In the genomic region with DNA sequence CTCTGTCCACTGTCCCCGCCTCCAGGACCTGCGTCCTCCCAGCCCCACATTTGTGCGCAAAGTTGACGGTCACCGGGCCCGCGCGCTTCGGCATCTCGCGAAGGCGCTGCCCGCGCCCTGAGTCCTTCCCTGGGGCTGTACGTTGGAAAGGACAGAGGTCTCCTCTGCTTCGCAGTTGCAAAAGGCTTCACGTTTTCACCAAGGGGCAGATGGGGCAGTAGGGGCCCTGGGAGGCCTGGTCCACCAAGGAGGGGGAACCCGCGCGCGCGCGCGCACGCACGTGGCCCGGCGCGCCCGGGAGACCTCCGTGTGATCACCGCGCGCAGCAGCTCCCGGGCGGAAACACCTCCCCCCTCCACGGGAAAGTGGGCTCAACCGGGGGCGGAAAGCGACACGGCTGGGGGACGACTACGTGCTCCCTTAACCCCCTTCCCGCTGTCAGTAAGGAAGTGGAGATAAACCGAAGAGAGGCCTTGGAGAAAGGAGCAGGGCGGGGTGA, we compare ENCODE assay signal across 9 cellular contexts. TPM values are rescaled to one million over a fixed set of nuclear protein-coding genes. Genes with fewer than 3 reads are reported as not detected.
A peak's percentile ranks its signal among the peaks of the same experiment; 100 is the strongest.
DNase-seq lines count a peak whose midpoint lies in the region; ATAC-seq and TF ChIP-seq lines count a peak whose summit lies in the region.
"Had no signal": no experiment of that assay in that cellular context is flagged by ENCODE, and none has a peak within 500 bp of the region (broad histone marks: within the 10 kb centered on the region; RNA-seq: fewer than 3 reads in every experiment).

No MANE protein-coding gene starts in this region.

- H3K27me3 ChIP-seq in BE2C (no peaks in the 10 kb centered on the region), PC-9 (ENCODE audit: insufficient read depth, low read depth) (no peaks in the 10 kb centered on the region), brain microvascular endothelial cell (replicated peaks) (no peaks in the 10 kb centered on the region), liver (ENCODE audit: control insufficient read depth in 4 of 4, insufficient read depth in 4 of 4, low read length in 3 of 4) (peaks cover 0 to 6% (median 0%) of the 10 kb centered on the region in 4 donors), MG63 (no peaks in the 10 kb centered on the region)

- WGBS in liver, result 4% methylated on average over 46 of the region's 46 CpGs

- no peaks in the 10 kb centered on the region for H4K20me1 ChIP-seq in PC-9 (ENCODE audit: insufficient read depth)

- H3K36me3 ChIP-seq in BE2C (no peaks in the 10 kb centered on the region), PC-9 (ENCODE audit: low read depth) (no peaks in the 10 kb centered on the region), brain microvascular endothelial cell (replicated peaks) (no peaks in the 10 kb centered on the region), liver (ENCODE audit: control insufficient read depth in 4 of 4, insufficient read depth in 3 of 4, low read depth in 1 of 4, low read length in 3 of 4) (no peaks in the 10 kb centered on the region), MG63 (no peaks in the 10 kb centered on the region)

- H3K79me2 ChIP-seq in PC-9 (ENCODE audit: low read depth), result peaks cover 5% of the 10 kb centered on the region; the same call in 1 of the 2 replicates

- H3F3A ChIP-seq in PC-9 (ENCODE audit: insufficient read depth, low read depth), result peaks cover 53% of the 10 kb centered on the region

- TSS peak; percentile 76 for BruUV-seq in PC-9 (replicated peaks; lab: Mats Ljungman, UMichigan)

- no peak for TF ChIP-seq CTCF in BE2C (IDR thresholded peaks at IDR 0.05; ENCODE audit: low read depth, low read length)
- no peak for TF ChIP-seq CTCF in PC-9 (conservative IDR thresholded peaks at IDR 0.05)
- no peak for TF ChIP-seq CTCF in brain microvascular endothelial cell (IDR thresholded peaks at IDR 0.05; ENCODE audit: low read depth, low read length, missing control alignments)
- TF ChIP-seq CTCF in liver (IDR thresholded peaks at IDR 0.05; ENCODE audit: low read depth, low read length, missing input control), result no peak

- DNase-seq in BE2C (no peak), PC-9 (no peak), brain microvascular endothelial cell (no peak), MG63 (no peak)
- DNase-seq in stimulated activated CD4-positive, alpha-beta T cell treated with anti-CD3 and anti-CD28 coated beads, TNF-alpha, amount 100 ng/mL, for 48 hours (ENCODE audit: low read depth in 3 of 3), result peak; percentile 21 to 35 (median 33)

- TF ChIP-seq RAD21 in liver (IDR thresholded peaks at IDR 0.05), result no peak

- no peaks in the 10 kb centered on the region for H3K9me3 ChIP-seq in BE2C
- H3K9me3 ChIP-seq in PC-9 (ENCODE audit: insufficient read depth, low read depth), result no peaks in the 10 kb centered on the region
- no peaks in the 10 kb centered on the region for H3K9me3 ChIP-seq in liver (ENCODE audit: control insufficient read depth in 4 of 4, low read length in 3 of 4)
- no peaks in the 10 kb centered on the region for H3K9me3 ChIP-seq in MG63

- POLR2A ChIA-PET in PC-9 (lab: Charles Lee; ENCODE audit: unreplicated experiment), result interaction anchor here (0.6 to 2.3 kb wide), 5 partner anchors 32 to 94 kb away, joined by 3 to 22 read pairs (median 5); partner anchors contain the start of gene PTMA

- intact Hi-C loops in PC-9 (cut with micrococcal nuclease; ENCODE audit: unreplicated experiment), result loop anchor here (1.0 to 5.0 kb wide), 3 partner anchors 28 to 238 kb away; no protein-coding TSS in a partner anchor

- CTCF ChIA-PET in PC-9 (lab: Charles Lee), result interaction anchor here (1.3 kb wide), 1 partner anchor 34 kb away, joined by 3 read pairs; no protein-coding TSS in a partner anchor

- in situ Hi-C loops in brain microvascular endothelial cell (cut with HindIII; ENCODE audit: low pct_ligation_motif_present, low sequenced_read_pairs), result no loop called here

- peak overlapping the region; percentile 98 for H3K4me2 ChIP-seq in PC-9

- H3K27ac ChIP-seq in PC-9, result peak overlapping the region; percentile 98
- H3K27ac ChIP-seq in brain microvascular endothelial cell, result peak overlapping the region; percentile 62
- peak overlapping the region; percentile 85 to 90 for H3K27ac ChIP-seq in liver (ENCODE audit: low read depth in 1 of 2, low read length in 2 of 2)

- no peak overlapping the region for H3K9ac ChIP-seq in liver (ENCODE audit: low read depth in 1 of 2, low read length in 2 of 2)

- H3K9me2 ChIP-seq in PC-9 (ENCODE audit: insufficient read depth), result no peaks in the 10 kb centered on the region

- peak overlapping the region; percentile 52 for H3K4me3 ChIP-seq in BE2C (ENCODE audit: low read depth, low read length)
- H3K4me3 ChIP-seq in PC-9, result peak overlapping the region; percentile 92
- H3K4me3 ChIP-seq in brain microvascular endothelial cell (ENCODE audit: low read depth, low read length), result peak overlapping the region; percentile 51
- peak overlapping the region in 1 of 3 donors; percentile 38 for H3K4me3 ChIP-seq in liver (ENCODE audit: low read depth in 1 of 3, low read length in 3 of 3)
- H3K4me3 ChIP-seq in MG63, result no peak overlapping the region

- peak overlapping the region; percentile 91 for H2AFZ ChIP-seq in PC-9

- H3K4me1 ChIP-seq in BE2C (peaks cover 17% of the 10 kb centered on the region), PC-9 (replicated peaks; ENCODE audit: insufficient read depth) (peaks cover 56% of the 10 kb centered on the region), liver (ENCODE audit: control insufficient read depth in 4 of 4, insufficient read depth in 4 of 4, low read length in 3 of 4) (peaks cover 6 to 21% (median 16%) of the 10 kb centered on the region in 4 donors)

- ATAC-seq in GM21723 (IDR thresholded peaks at IDR 0.05; ENCODE audit: unreplicated experiment) (peak; percentile 12), HG02884 (IDR thresholded peaks at IDR 0.05; ENCODE audit: unreplicated experiment) (no peak)

TF ChIP-seq in liver, 16 proteins besides CTCF, POLR2A, EP300 and RAD21:
- TF ChIP-seq SP1 (IDR thresholded peaks at IDR 0.05) (no peak), GABPA (IDR thresholded peaks at IDR 0.05 in 1 of 2, conservative IDR thresholded peaks at IDR 0.05 in 1 of 2) (no peak), YY1 (IDR thresholded peaks at IDR 0.05) (no peak), JUND (IDR thresholded peaks at IDR 0.05) (no peak), HNF4G (IDR thresholded peaks at IDR 0.05) (no peak), REST (IDR thresholded peaks at IDR 0.05) (no peak), TAF1 (conservative IDR thresholded peaks at IDR 0.05) (no peak), FOXA1 (IDR thresholded peaks at IDR 0.05) (no peak), RXRA (IDR thresholded peaks at IDR 0.05) (no peak), ATF3 (IDR thresholded peaks at IDR 0.05) (no peak), NR2F2 (IDR thresholded peaks at IDR 0.05) (no peak), ZBTB33 (IDR thresholded peaks at IDR 0.05) (no peak), EGR1 (IDR thresholded peaks at IDR 0.05; ENCODE audit: low read depth in 2 of 2) (no peak)

RNA-seq across cellular contexts. Expression of gene TEX44, which starts 21.9 kb away (rescaled TPM):
- not detected for polyA plus RNA-seq in BE2C (2012; ENCODE audit: insufficient read depth, insufficient read length, low read depth)
- total RNA-seq in PC-9 (2021) (not detected in 2 replicates), liver (not detected)
- not detected for polyA plus RNA-seq in liver
- total RNA-seq in MG63 (2014; rRNA removed; shearing (Covaris generic); ENCODE audit: low replicate concordance), result not detected in 2 replicates
- total RNA-seq: pulmonary artery endothelial cell had no signal

Comparison
In these comparisons a context has a peak if more than half of its experiments do, and no peak if none do; other contexts are left out.
1. DNase-seq: peak in stimulated activated CD4-positive, alpha-beta T cell treated with anti-CD3 and anti-CD28 coated beads, TNF-alpha, amount 100 ng/mL, for 48 hours (3 of 3); none in BE2C (single experiment), PC-9 (0 of 2), brain microvascular endothelial cell (single experiment) and MG63 (single experiment).
2. Peak in every context shown above with its lines, with median percentiles within 50 percentile points of each other: H3K27ac ChIP-seq.